28 cellular contexts compared by ENCODE assay signal in genomic region chr12:23282701-23283100, GRCh38.
"Had no signal": no experiment of that assay in that cellular context is flagged by ENCODE, and none has a peak within 500 bp of the region (broad histone marks: within the 10 kb centered on the region; RNA-seq: fewer than 3 reads in every experiment).

No MANE protein-coding gene starts in this region.

- H3K36me3 ChIP-seq: stomach, suprapubic skin, thoracic aorta, thyroid gland, tibial artery, tibial nerve, transverse colon, upper lobe of left lung, upper lobe of right lung, uterus, vagina had no signal

- H3K36me3 Mint-ChIP-seq: stimulated activated effector memory CD8-positive, alpha-beta T cell treated with anti-CD3 and anti-CD28 coated beads, Interleukin-12 subunit alpha, Interleukin-12 subunit beta, amount 100 ng/mL, for 72 hours; stimulated activated memory B cell treated with anti-CD40 and anti-IgM and Interleukin-4, amounts not matched to agents 10 μg/mL and 1 μg/mL and 100 μg/mL, for 72 hours; stimulated activated naive B cell treated with anti-CD40 and anti-IgM and Interleukin-4, amounts not matched to agents 10 μg/mL and 1 μg/mL and 100 μg/mL, for 72 hours had no signal

- DNase-seq: stimulated activated CD4-positive, alpha-beta T cell treated with anti-CD3 and anti-CD28 coated beads, Interleukin-2, amount 100 ng/mL, for 48 hours; stimulated activated CD4-positive, alpha-beta T cell treated with anti-CD3 and anti-CD28 coated beads, Interleukin-4, amount 100 ng/mL, for 1 hour; stimulated activated CD4-positive, alpha-beta T cell treated with anti-CD3 and anti-CD28 coated beads, Interleukin-4, amount 100 ng/mL, for 24 hours; stimulated activated CD4-positive, alpha-beta T cell treated with anti-CD3 and anti-CD28 coated beads, Interleukin-4, amount 100 ng/mL, for 4 hours; stimulated activated CD8-positive, alpha-beta memory T cell treated with anti-CD3 and anti-CD28 coated beads, Interleukin-4, amount 100 ng/mL, for 48 hours; stimulated activated naive B cell treated with anti-CD40 and anti-IgM and Interleukin-4, amounts not matched to agents 10 μg/mL and 1 μg/mL and 100 μg/mL, for 72 hours; stimulated activated naive CD4-positive, alpha-beta T cell; stimulated activated naive CD4-positive, alpha-beta T cell treated with Interleukin-2 at 50 U/mL for 16 hours; stimulated activated naive CD8-positive, alpha-beta T cell treated with anti-CD3 and anti-CD28 coated beads, Interleukin-15, amount 100 ng/mL, for 72 hours; stimulated activated naive CD8-positive, alpha-beta T cell treated with anti-CD3 and anti-CD28 coated beads, Interleukin-15, Interleukin-2, amounts not matched to agents 100 U/mL and 50 U/mL, for 24 hours; stomach; substantia nigra; testis; thyroid gland; tibial artery; transverse colon; trophoblast cell; upper lobe of left lung; upper lobe of right lung; uterus had no signal

- H3K4me3 ChIP-seq: stomach, suprapubic skin, testis, thoracic aorta, thyroid gland, tibial artery, tibial nerve, transverse colon, upper lobe of left lung, upper lobe of right lung, uterus, vagina had no signal

- H3K4me1 ChIP-seq: stomach, suprapubic skin, testis, thyroid gland, tibial artery, tibial nerve, transverse colon, upper lobe of left lung, upper lobe of right lung, uterus, vagina had no signal

- H3K4me3 Mint-ChIP-seq: stimulated activated effector memory CD8-positive, alpha-beta T cell treated with anti-CD3 and anti-CD28 coated beads, Interleukin-12 subunit alpha, Interleukin-12 subunit beta, amount 100 ng/mL, for 72 hours; stimulated activated memory B cell treated with anti-CD40 and anti-IgM and Interleukin-4, amounts not matched to agents 10 μg/mL and 1 μg/mL and 100 μg/mL, for 72 hours; stimulated activated naive B cell treated with anti-CD40 and anti-IgM and Interleukin-4, amounts not matched to agents 10 μg/mL and 1 μg/mL and 100 μg/mL, for 72 hours; stimulated activated naive CD8-positive, alpha-beta T cell treated with anti-CD3 and anti-CD28 coated beads, Interleukin-15, amount 100 ng/mL, for 72 hours; stimulated activated naive CD8-positive, alpha-beta T cell treated with anti-CD3 and anti-CD28 coated beads, Interleukin-15, Interleukin-2, amounts not matched to agents 100 ng/mL and 50 ng/mL, for 24 hours; type B pancreatic cell had no signal

- ATAC-seq: stimulated activated effector memory CD8-positive, alpha-beta T cell treated with anti-CD3 and anti-CD28 coated beads, Interleukin-12 subunit alpha, Interleukin-12 subunit beta, amount 100 ng/mL, for 72 hours; stimulated activated memory B cell treated with anti-CD40 and anti-IgM and Interleukin-4, amounts not matched to agents 10 μg/mL and 1 μg/mL and 100 μg/mL, for 72 hours; stimulated activated naive B cell treated with anti-CD40 and anti-IgM and Interleukin-4, amounts not matched to agents 10 μg/mL and 1 μg/mL and 100 μg/mL, for 72 hours; stimulated activated naive CD8-positive, alpha-beta T cell treated with anti-CD3 and anti-CD28 coated beads, Interleukin-15, amount 100 ng/mL, for 72 hours; stimulated activated naive CD8-positive, alpha-beta T cell treated with anti-CD3 and anti-CD28 coated beads, Interleukin-15, Interleukin-2, amounts not matched to agents 100 U/mL and 50 U/mL, for 24 hours; upper lobe of right lung had no signal

- H3K9me3 ChIP-seq: testis, thoracic aorta, thyroid gland, tibial artery, tibial nerve, transverse colon, upper lobe of right lung, uterus, vagina had no signal

- H3K27ac Mint-ChIP-seq: stimulated activated effector memory CD8-positive, alpha-beta T cell treated with anti-CD3 and anti-CD28 coated beads, Interleukin-12 subunit alpha, Interleukin-12 subunit beta, amount 100 ng/mL, for 72 hours; stimulated activated memory B cell treated with anti-CD40 and anti-IgM and Interleukin-4, amounts not matched to agents 10 μg/mL and 1 μg/mL and 100 μg/mL, for 72 hours; stimulated activated naive B cell treated with anti-CD40 and anti-IgM and Interleukin-4, amounts not matched to agents 10 μg/mL and 1 μg/mL and 100 μg/mL, for 72 hours; stimulated activated naive CD8-positive, alpha-beta T cell treated with anti-CD3 and anti-CD28 coated beads, Interleukin-15, amount 100 ng/mL, for 72 hours; stimulated activated naive CD8-positive, alpha-beta T cell treated with anti-CD3 and anti-CD28 coated beads, Interleukin-15, Interleukin-2, amounts not matched to agents 100 ng/mL and 50 ng/mL, for 24 hours; type B pancreatic cell had no signal

- H3K4me1 Mint-ChIP-seq: stimulated activated effector memory CD8-positive, alpha-beta T cell treated with anti-CD3 and anti-CD28 coated beads, Interleukin-12 subunit alpha, Interleukin-12 subunit beta, amount 100 ng/mL, for 72 hours; stimulated activated memory B cell treated with anti-CD40 and anti-IgM and Interleukin-4, amounts not matched to agents 10 μg/mL and 1 μg/mL and 100 μg/mL, for 72 hours; stimulated activated naive B cell treated with anti-CD40 and anti-IgM and Interleukin-4, amounts not matched to agents 10 μg/mL and 1 μg/mL and 100 μg/mL, for 72 hours; stimulated activated naive CD8-positive, alpha-beta T cell treated with anti-CD3 and anti-CD28 coated beads, Interleukin-15, amount 100 ng/mL, for 72 hours had no signal

- H3K27me3 ChIP-seq: stomach, suprapubic skin, testis, thyroid gland, tibial artery, tibial nerve, transverse colon, upper lobe of left lung, upper lobe of right lung, uterus, vagina had no signal

- H3K27me3 Mint-ChIP-seq: stimulated activated memory B cell treated with anti-CD40 and anti-IgM and Interleukin-4, amounts not matched to agents 10 μg/mL and 1 μg/mL and 100 μg/mL, for 72 hours; stimulated activated naive B cell treated with anti-CD40 and anti-IgM and Interleukin-4, amounts not matched to agents 10 μg/mL and 1 μg/mL and 100 μg/mL, for 72 hours; stimulated activated naive CD8-positive, alpha-beta T cell treated with anti-CD3 and anti-CD28 coated beads, Interleukin-15, amount 100 ng/mL, for 72 hours; stimulated activated naive CD8-positive, alpha-beta T cell treated with anti-CD3 and anti-CD28 coated beads, Interleukin-15, Interleukin-2, amounts not matched to agents 100 ng/mL and 50 ng/mL, for 24 hours; type B pancreatic cell had no signal

- H3K27ac ChIP-seq: stomach, suprapubic skin, testis, thoracic aorta, thyroid gland, tibial artery, tibial nerve, transverse colon, upper lobe of left lung, upper lobe of right lung, uterus, vagina had no signal
